Comparison of ENCODE assay signal across 28 cellular contexts in the genomic region with DNA sequence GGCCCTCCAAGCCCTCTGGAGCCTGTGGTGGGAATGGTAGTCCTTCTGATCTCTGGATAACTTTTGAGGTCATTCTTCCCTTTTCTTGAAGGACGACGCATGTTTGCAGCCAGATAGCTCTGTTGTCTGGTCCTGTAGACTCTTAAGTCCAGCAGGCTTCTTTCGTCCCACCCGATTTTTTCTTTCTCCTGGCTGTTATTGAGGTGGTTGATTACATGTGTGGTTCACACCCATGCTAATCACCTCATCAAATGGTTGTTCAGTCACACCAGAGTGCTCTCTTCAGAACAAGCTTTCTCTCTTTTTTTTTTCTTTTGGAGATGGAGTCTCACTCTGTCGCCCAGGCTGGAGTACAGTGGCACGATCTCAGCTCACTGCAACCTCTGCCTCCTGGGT.
"Had no signal": no experiment of that assay in that cellular context is flagged by ENCODE, and none has a peak within 500 bp of the region (broad histone marks: within the 10 kb centered on the region; RNA-seq: fewer than 3 reads in every experiment).

No MANE protein-coding gene starts in this region.

- H3K27ac ChIP-seq: brain microvascular endothelial cell, cardiac muscle cell, RWPE1, SJSA1 had no signal

- H3K36me3 ChIP-seq: brain microvascular endothelial cell, cardiac muscle cell, SJSA1 had no signal

- H3K9me3 ChIP-seq: SJSA1 had no signal

- H3K27me3 ChIP-seq: brain microvascular endothelial cell, cardiac muscle cell, SJSA1 had no signal

- H3K4me1 ChIP-seq: SJSA1 had no signal

- ATAC-seq: activated T-cell treated with anti-CD3 and anti-CD28 coated beads, Interleukin-2, amount 50 U/mL, for 72 hours; Panc1; SK-N-SH treated with all-trans-retinoic acid at 6 μM for 48 hours; WTC11 had no signal

- H3K4me3 ChIP-seq: cardiac muscle cell, SJSA1 had no signal

- DNase-seq: activated CD4-positive, alpha-beta T cell treated with anti-CD3 and anti-CD28 coated beads, Interleukin-2, amount 10 ng/mL, durations not matched to agents 24 days and 14 days; activated CD4-positive, alpha-beta T cell treated with anti-CD3 and anti-CD28 coated beads, Interleukin-2, amount 50 U/mL, for 48 hours; activated CD4-positive, CD25-positive, alpha-beta regulatory T cell treated with anti-CD3 and anti-CD28 coated beads, Interleukin-2, amount 50 U/mL, for 72 hours; activated CD8-positive, alpha-beta memory T cell treated with anti-CD3 and anti-CD28 coated beads for 24 hours; activated gamma-delta T cell treated with Interleukin-2 at 50 U/mL for 16 hours; activated naive CD4-positive, alpha-beta T cell treated with anti-CD3 and anti-CD28 coated beads, Interleukin-2, amount 10 ng/mL, durations not matched to agents 7 days and 5 days; activated naive CD8-positive, alpha-beta T cell treated with anti-CD3 and anti-CD28 coated beads for 36 hours; activated T-cell treated with anti-CD3 and anti-CD28 coated beads, Interleukin-2, amount 50 U/mL, for 72 hours; brain microvascular endothelial cell; KG1; NCI-H1092; NCI-H1417 treated with DMSO at 0.1 percent for 48 hours; NCI-H1694; NCI-H2029; NCI-H2107; NCI-H2171 treated with DMSO at 0.1 percent for 48 hours; NCI-H226; NCI-H526; NCI-H774; OCI-M1; SHP77; SW 1271 had no signal
